Comparison of ENCODE assay signal across 9 cellular contexts in the genomic region with DNA sequence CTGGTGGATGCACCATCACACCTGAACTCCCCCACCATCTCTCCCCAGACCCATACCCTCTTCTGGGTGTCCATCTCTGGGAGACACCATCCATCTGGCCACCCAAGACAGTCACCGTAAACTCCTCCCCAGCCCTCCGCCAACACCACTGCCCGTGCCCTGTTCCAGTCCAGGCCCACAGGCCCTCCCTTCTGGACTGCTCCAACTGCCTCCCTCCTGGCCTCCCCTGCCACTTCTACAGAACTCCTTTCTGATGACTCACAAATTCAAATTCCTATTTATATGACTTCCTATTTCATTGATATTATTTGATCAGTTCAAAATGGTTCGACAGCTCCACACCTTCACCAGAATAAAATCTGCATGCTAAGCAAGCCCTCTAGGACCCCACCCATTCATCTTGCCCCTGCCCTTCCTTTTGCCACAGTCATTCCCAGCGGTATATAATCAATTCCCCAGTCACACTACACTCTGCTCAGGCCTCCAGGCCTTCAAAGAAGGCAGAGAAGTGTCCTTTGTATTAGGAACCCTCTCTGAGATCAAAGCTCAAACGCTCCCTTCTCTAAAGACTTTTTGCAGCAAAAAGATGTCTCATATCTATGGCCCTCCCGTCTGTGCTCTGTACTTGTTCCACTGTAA. TPM values are rescaled to one million over a fixed set of nuclear protein-coding genes. Genes with fewer than 3 reads are reported as not detected.
DNase-seq lines count a peak whose midpoint lies in the region; ATAC-seq, FAIRE-seq and TF ChIP-seq lines count a peak whose summit lies in the region.
"Had no signal": no experiment of that assay in that cellular context is flagged by ENCODE, and none has a peak within 500 bp of the region (broad histone marks: within the 10 kb centered on the region; RNA-seq: fewer than 3 reads in every experiment).

No MANE protein-coding gene starts in this region.

- H3K27me3 ChIP-seq in GM12878 (replicated peaks in 1 of 2; ENCODE audit: control insufficient read depth in 2 of 2, insufficient read depth in 2 of 2, low read length in 1 of 2) (no peaks in the 10 kb centered on the region), upper lobe of right lung (no peaks in the 10 kb centered on the region)

- TF ChIP-seq EP300 in GM12878 (IDR thresholded peaks at IDR 0.05; ENCODE audit: borderline replicate concordance in 1 of 2, control insufficient read depth in 1 of 2, low read depth in 2 of 2, low read length in 2 of 2): no peak

- RAD21 ChIA-PET in GM12878 (lab: Charles Lee; ENCODE audit: unreplicated experiment): interaction anchor here (0.8 to 2.2 kb wide), 7 partner anchors 25 to 97 kb away, joined by 3 to 10 read pairs (median 5); a partner anchor contains a TSS

- peaks cover 12% of the 10 kb centered on the region for H4K20me1 ChIP-seq in GM12878 (ENCODE audit: control insufficient read depth, insufficient read depth)

- H3K4me2 ChIP-seq in GM12878 (ENCODE audit: control insufficient read depth, insufficient read depth): peak overlapping the region; percentile 5; the same call in 1 of the 2 replicates

- intact Hi-C loops in GM12878 (cut with micrococcal nuclease; ENCODE audit: unreplicated experiment): no loop called here
- intact Hi-C loops in upper lobe of right lung (cut with DNase I): no loop called here

- SMC1A ChIA-PET in GM12878 (lab: Charles Lee; ENCODE audit: uncharacterized antibody, unreplicated experiment): interaction anchor here (0.9 to 3.4 kb wide), 13 partner anchors 11 to 197 kb away, joined by 3 to 24 read pairs (median 4); a partner anchor contains a TSS

- H3K4me3 ChIP-seq in GM12878 (no peak overlapping the region), upper lobe of right lung (no peak overlapping the region)

- no peak for TF ChIP-seq RAD21 in GM12878 (IDR thresholded peaks at IDR 0.05; ENCODE audit: insufficient read depth, low read depth, low read length)

- WGBS in GM12878 (ENCODE audit: insufficient coverage, insufficient replicate concordance, low lambda C conversion rate, missing lambda C conversion rate): 46% methylated on average over 7 of the region's 7 CpGs

- no TSS peak for BruUV-seq in GM12878 (replicated peaks; lab: Mats Ljungman, UMichigan)

- no peak for FAIRE-seq in GM12878 (lab: Jason Lieb, UNC)

- no peak for TF ChIP-seq CTCF in GM12878 (IDR thresholded peaks at IDR 0.05 in 2 of 3, conservative IDR thresholded peaks at IDR 0.05 in 1 of 3; ENCODE audit: control insufficient read depth in 2 of 3, extremely low read depth in 1 of 3, insufficient read depth in 1 of 3, low read depth in 3 of 3, low read length in 3 of 3)
- TF ChIP-seq CTCF in upper lobe of right lung (IDR thresholded peaks at IDR 0.05): no peak

- H3K79me2 ChIP-seq in GM12878 (ENCODE audit: control insufficient read depth, insufficient read depth, low read length): peaks cover 92% of the 10 kb centered on the region

- H3K27me3 Mint-ChIP-seq in activated T-cell treated with anti-CD3 and anti-CD28 coated beads, Interleukin-2, amount 50 U/mL, for 4 hours (ENCODE audit: low read depth): no peaks in the 10 kb centered on the region
- no peaks in the 10 kb centered on the region for H3K27me3 Mint-ChIP-seq in memory B cell

- POLR2A ChIA-PET in GM12878 (lab: Charles Lee): interaction anchor here (0.9 to 3.4 kb wide), 5 partner anchors 19 to 30 kb away, joined by 3 to 18 read pairs (median 7); no protein-coding TSS in a partner anchor

- peak overlapping the region; percentile 94 for H3K27ac Mint-ChIP-seq in memory B cell

- H3K4me1 Mint-ChIP-seq in activated T-cell treated with anti-CD3 and anti-CD28 coated beads, Interleukin-2, amount 50 U/mL, for 4 hours (ENCODE audit: low read depth): peaks cover 97% of the 10 kb centered on the region
- peaks cover 77% of the 10 kb centered on the region for H3K4me1 Mint-ChIP-seq in memory B cell

- ATAC-seq in activated T-cell treated with anti-CD3 and anti-CD28 coated beads, Interleukin-2, amount 50 U/mL, for 4 hours: no peak
- ATAC-seq in GM12878: peak; percentile 9
- no peak for ATAC-seq in memory B cell (ENCODE audit: low read depth)
- ATAC-seq in upper lobe of right lung: peak; percentile 9
- ATAC-seq in HG02571 (IDR thresholded peaks at IDR 0.05; ENCODE audit: unreplicated experiment): no peak

- H3K9me3 Mint-ChIP-seq in activated T-cell treated with anti-CD3 and anti-CD28 coated beads, Interleukin-2, amount 50 U/mL, for 4 hours: no peaks in the 10 kb centered on the region
- no peaks in the 10 kb centered on the region for H3K9me3 Mint-ChIP-seq in memory B cell

- H3K4me1 ChIP-seq in GM12878 (ENCODE audit: control insufficient read depth, insufficient read depth, low read length) (peaks cover 82% of the 10 kb centered on the region), upper lobe of right lung (peaks cover 95% of the 10 kb centered on the region)

- H3K36me3 Mint-ChIP-seq in activated T-cell treated with anti-CD3 and anti-CD28 coated beads, Interleukin-2, amount 50 U/mL, for 4 hours (ENCODE audit: insufficient read depth): peaks cover 24% of the 10 kb centered on the region
- peaks cover 24% of the 10 kb centered on the region for H3K36me3 Mint-ChIP-seq in memory B cell

- H3K27ac ChIP-seq in GM12878 (ENCODE audit: control insufficient read depth, insufficient read depth) (peak overlapping the region; percentile 39), upper lobe of right lung (peak overlapping the region; percentile 49)

- CTCF ChIA-PET in GM12878 (lab: Yijun Ruan, JAX): interaction anchor here (0.6 to 1.4 kb wide), 5 partner anchors 18 to 135 kb away, joined by 3 to 5 read pairs (median 3); no protein-coding TSS in a partner anchor

- no peak overlapping the region for H2AFZ ChIP-seq in GM12878 (ENCODE audit: control insufficient read depth, low read depth, low read length)

- peaks cover 12 to 22% of the 10 kb centered on the region in 2 experiments; a peak in 3 of 4 replicates for H3K36me3 ChIP-seq in GM12878 (ENCODE audit: control insufficient read depth in 2 of 2, insufficient read depth in 2 of 2, low read length in 1 of 2)
- H3K36me3 ChIP-seq in upper lobe of right lung: peaks cover 5% of the 10 kb centered on the region

- H3K9ac ChIP-seq in GM12878 (ENCODE audit: control insufficient read depth, insufficient read depth, low read length): no peak overlapping the region

- peak; percentile 36 for TF ChIP-seq POLR2A in GM12878 (IDR thresholded peaks at IDR 0.05; ENCODE audit: low read depth, low read length)

- no peak for DNase-seq in activated T-cell treated with anti-CD3 and anti-CD28 coated beads, Interleukin-2, amount 50 U/mL, for 4 hours
- DNase-seq in activated T-cell treated with anti-CD3 and anti-CD28 coated beads, Interleukin-2, amount 50 U/mL, for 48 hours: no peak
- no peak for DNase-seq in GM12878 (ENCODE audit: low read depth, low spot score)
- DNase-seq in memory B cell (ENCODE audit: low spot score in 2 of 2): no peak
- no peak for DNase-seq in upper lobe of right lung
- DNase-seq in NCI-H128 (lab: John Stamatoyannopoulos, UW; ENCODE audit: unreplicated experiment): no peak
- DNase-seq in NCI-H2107 (lab: John Stamatoyannopoulos, UW): no peak
- DNase-seq: C1 segment of cervical spinal cord had no signal

- H3K4me3 Mint-ChIP-seq in activated T-cell treated with anti-CD3 and anti-CD28 coated beads, Interleukin-2, amount 50 U/mL, for 4 hours: peak overlapping the region; percentile 64
- peak overlapping the region; percentile 68 for H3K4me3 Mint-ChIP-seq in memory B cell

- H3K9me3 ChIP-seq in GM12878 (replicated peaks; ENCODE audit: control insufficient read depth, insufficient read depth, low read length): no peaks in the 10 kb centered on the region
- no peaks in the 10 kb centered on the region for H3K9me3 ChIP-seq in upper lobe of right lung

- in situ Hi-C loops in GM12878 (cut with MboI): no loop called here

TF ChIP-seq in GM12878, 131 proteins besides CTCF, POLR2A, EP300 and RAD21 (continues in another document):
- peak; percentile 48; the same call in 1 of the 2 replicates for TF ChIP-seq SMARCA5 (IDR thresholded peaks at IDR 0.05)
- TF ChIP-seq CREB1 (IDR thresholded peaks at IDR 0.05; ENCODE audit: low read depth): no peak
- no peak for TF ChIP-seq POLR2AphosphoS2 (IDR thresholded peaks at IDR 0.05; ENCODE audit: low read depth, low read length)
- TF ChIP-seq, protein P1, sequence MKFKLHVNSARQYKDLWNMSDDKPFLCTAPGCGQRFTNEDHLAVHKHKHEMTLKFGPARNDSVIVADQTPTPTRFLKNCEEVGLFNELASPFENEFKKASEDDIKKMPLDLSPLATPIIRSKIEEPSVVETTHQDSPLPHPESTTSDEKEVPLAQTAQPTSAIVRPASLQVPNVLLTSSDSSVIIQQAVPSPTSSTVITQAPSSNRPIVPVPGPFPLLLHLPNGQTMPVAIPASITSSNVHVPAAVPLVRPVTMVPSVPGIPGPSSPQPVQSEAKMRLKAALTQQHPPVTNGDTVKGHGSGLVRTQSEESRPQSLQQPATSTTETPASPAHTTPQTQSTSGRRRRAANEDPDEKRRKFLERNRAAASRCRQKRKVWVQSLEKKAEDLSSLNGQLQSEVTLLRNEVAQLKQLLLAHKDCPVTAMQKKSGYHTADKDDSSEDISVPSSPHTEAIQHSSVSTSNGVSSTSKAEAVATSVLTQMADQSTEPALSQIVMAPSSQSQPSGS (IDR thresholded peaks at IDR 0.05; ENCODE audit: low read length): no peak
- TF ChIP-seq SUZ12 (IDR thresholded peaks at IDR 0.05; ENCODE audit: unreplicated experiment): no peak
- no peak for TF ChIP-seq SMAD5 (IDR thresholded peaks at IDR 0.05; ENCODE audit: low read depth)
- peak; percentile 17; the same call in 1 of the 2 replicates for TF ChIP-seq POLR2AphosphoS5 (IDR thresholded peaks at IDR 0.05; ENCODE audit: low read length)
- TF ChIP-seq FOXM1 (IDR thresholded peaks at IDR 0.05; ENCODE audit: low read depth, low read length): no peak

RNA-seq across cellular contexts. Expression of a gene that starts 29.1 kb away (rescaled TPM):
- total RNA-seq in activated T-cell treated with anti-CD3 and anti-CD28 coated beads, Interleukin-2, amount 50 U/mL, for 4 hours: 100 to 1,000 TPM; 673 to 753 (median 716) TPM
- 209 and 215 TPM in 2 replicates for total RNA-seq in GM12878 (2013; cell fraction: nucleolus; rRNA removed)
- total RNA-seq in GM12878 (2014; rRNA removed): 185 and 216 TPM in 2 replicates
- total RNA-seq in GM12878 (2014; rRNA removed; fragmentation: Illumina TruSeq; extraction: Trizol): 82.8 and 83.1 TPM in 2 replicates
- total RNA-seq in GM12878 (2021): 497 and 525 TPM in 2 replicates
- 79.9 TPM for polyA plus RNA-seq in GM12878 (2011; ENCODE audit: low read depth)
- polyA plus RNA-seq in GM12878 (2011; rRNA removed): 42.4 and 98.6 TPM in 2 replicates
- 51.0 and 59.8 TPM in 2 replicates for polyA plus RNA-seq in GM12878 (2011; cell fraction: cytosol; rRNA removed)
- 91.7 and 127 TPM in 2 replicates for polyA plus RNA-seq in GM12878 (2011; cell fraction: nucleus; rRNA removed)
- polyA plus RNA-seq in GM12878 (2012): 154 and 166 TPM in 2 replicates
- polyA plus RNA-seq in GM12878 (2014; fragmentation: Illumina TruSeq; extraction: Trizol): 123 and 125 TPM in 2 replicates
- 1 to 10 TPM; 5.1 to 8.1 TPM for polyA plus RNA-seq in GM12878 (2014; fragmentation: Nextera tagmentation; extraction: Ambion mirVana)
- polyA plus RNA-seq in GM12878 (2014; rRNA removed): 165 and 198 TPM in 2 replicates
- 100 to 1,000 TPM; 228 to 236 TPM for polyA plus RNA-seq in GM12878 (2016; fragmentation: Nextera tagmentation; extraction: Ambion mirVana)
- 168 and 298 TPM in 2 replicates for polyA minus RNA-seq in GM12878 (2011; rRNA and poly(A)+ RNA removed)
- 91.7 and 100 TPM in 2 replicates for polyA minus RNA-seq in GM12878 (2011; cell fraction: cytosol; rRNA and poly(A)+ RNA removed)
- polyA minus RNA-seq in GM12878 (2011; cell fraction: nucleus; rRNA and poly(A)+ RNA removed): 54.6 and 83.0 TPM in 2 replicates
- total RNA-seq in upper lobe of right lung: 842 TPM

Comparison
In these comparisons a context has a peak if more than half of its experiments do, and no peak if none do; other contexts are left out.
1. ATAC-seq: peak in GM12878 (single experiment) and upper lobe of right lung (single experiment); none in activated T-cell treated with anti-CD3 and anti-CD28 coated beads, Interleukin-2, amount 50 U/mL, for 4 hours (0 of 2), memory B cell (single experiment) and HG02571 (single experiment).